In genomic region chr12:92186038-92186470, GRCh38 we compare ENCODE assay signal across 14 cellular contexts. TPM values are rescaled to one million over a fixed set of nuclear protein-coding genes. Genes with fewer than 3 reads are reported as not detected.
DNase-seq lines count a peak whose midpoint lies in the region; ATAC-seq and TF ChIP-seq lines count a peak whose summit lies in the region.
"Had no signal": no experiment of that assay in that cellular context is flagged by ENCODE, and none has a peak within 500 bp of the region (broad histone marks: within the 10 kb centered on the region; RNA-seq: fewer than 3 reads in every experiment).

No MANE protein-coding gene starts in this region.

- peaks cover 45% of the 10 kb centered on the region for H3K4me1 Mint-ChIP-seq in activated T-cell treated with anti-CD3 and anti-CD28 coated beads, Interleukin-2, amount 50 U/mL, for 4 hours (ENCODE audit: low read depth)
- peaks cover 30% of the 10 kb centered on the region for H3K4me1 Mint-ChIP-seq in activated T-helper 17 cell treated with anti-CD3 and anti-CD28 coated beads, Interleukin-2, amount 50 U/mL, for 72 hours

- no peaks in the 10 kb centered on the region for H4K20me1 ChIP-seq in PC-9 (ENCODE audit: insufficient read depth)

- H3F3A ChIP-seq in PC-9 (ENCODE audit: insufficient read depth, low read depth), result no peaks in the 10 kb centered on the region

- H3K4me3 Mint-ChIP-seq in activated T-cell treated with anti-CD3 and anti-CD28 coated beads, Interleukin-2, amount 50 U/mL, for 4 hours, result peak overlapping the region; percentile 56
- H3K4me3 Mint-ChIP-seq in activated T-helper 17 cell treated with anti-CD3 and anti-CD28 coated beads, Interleukin-2, amount 50 U/mL, for 72 hours, result peak overlapping the region; percentile 46

- CTCF ChIA-PET in PC-9 (lab: Charles Lee), result no interaction called here

- TF ChIP-seq CTCF in PC-9 (conservative IDR thresholded peaks at IDR 0.05) (no peak), gastrocnemius medialis (IDR thresholded peaks at IDR 0.05 in 4 of 5, conservative IDR thresholded peaks at IDR 0.05 in 1 of 5) (no peak)

- DNase-seq in activated T-cell treated with anti-CD3 and anti-CD28 coated beads, Interleukin-2, amount 50 U/mL, for 4 hours, result no peak
- no peak for DNase-seq in activated T-cell treated with anti-CD3 and anti-CD28 coated beads, Interleukin-2, amount 50 U/mL, for 1 hour
- no peak for DNase-seq in stimulated activated naive CD8-positive, alpha-beta T cell treated with anti-CD3 and anti-CD28 coated beads, Interleukin-15, Interleukin-2, amounts not matched to agents 100 U/mL and 50 U/mL, for 24 hours
- no peak for DNase-seq in PC-9
- DNase-seq in gastrocnemius medialis, result no peak
- DNase-seq: ACHN, amygdala, dermis blood vessel endothelial cell, DMS153, OCI-M1, upper lobe of right lung had no signal

- H3K9me2 ChIP-seq in PC-9 (ENCODE audit: insufficient read depth), result no peaks in the 10 kb centered on the region

- BruUV-seq in PC-9 (replicated peaks; lab: Mats Ljungman, UMichigan), result no TSS peak

- H3K79me2 ChIP-seq in PC-9 (ENCODE audit: low read depth), result no peaks in the 10 kb centered on the region

- 0 out of 2 replicates have a peak, but pooled peaks cover 9% of the 10 kb centered on the region for H3K9me3 ChIP-seq in PC-9 (ENCODE audit: insufficient read depth, low read depth)
- no peaks in the 10 kb centered on the region for H3K9me3 ChIP-seq in gastrocnemius medialis
- H3K9me3 ChIP-seq: upper lobe of right lung had no signal

- POLR2A ChIA-PET in PC-9 (lab: Charles Lee; ENCODE audit: unreplicated experiment), result no interaction called here

- H3K27ac ChIP-seq in PC-9 (no peak overlapping the region), gastrocnemius medialis (no peak overlapping the region)
- H3K27ac ChIP-seq: upper lobe of right lung had no signal

- ATAC-seq in activated T-cell treated with anti-CD3 and anti-CD28 coated beads, Interleukin-2, amount 50 U/mL, for 4 hours, result no peak
- peak; percentile 41 for ATAC-seq in HG02885 (IDR thresholded peaks at IDR 0.05; ENCODE audit: poor library complexity, unreplicated experiment)
- peak; percentile 30 for ATAC-seq in activated T-helper 17 cell treated with anti-CD3 and anti-CD28 coated beads, Interleukin-2, amount 50 U/mL, for 72 hours (replicated peaks)
- peak; percentile 33 for ATAC-seq in stimulated activated naive CD8-positive, alpha-beta T cell treated with anti-CD3 and anti-CD28 coated beads, Interleukin-15, Interleukin-2, amounts not matched to agents 100 U/mL and 50 U/mL, for 24 hours
- ATAC-seq in gastrocnemius medialis, result no peak
- no peak for ATAC-seq in HG03097 (IDR thresholded peaks at IDR 0.05; ENCODE audit: low FRiP score, unreplicated experiment)
- ATAC-seq: upper lobe of right lung had no signal

- intact Hi-C loops in PC-9 (cut with micrococcal nuclease; ENCODE audit: unreplicated experiment) (no loop called here), gastrocnemius medialis (cut with DNase I; ENCODE audit: low total_unique reads) (no loop called here)

- in situ Hi-C loops in gastrocnemius medialis (cut with MboI; ENCODE audit: low sequenced_read_pairs in 4 of 4), result no loop called here

- peaks cover 5% of the 10 kb centered on the region for H3K9me3 Mint-ChIP-seq in activated T-cell treated with anti-CD3 and anti-CD28 coated beads, Interleukin-2, amount 50 U/mL, for 4 hours
- H3K9me3 Mint-ChIP-seq in activated T-helper 17 cell treated with anti-CD3 and anti-CD28 coated beads, Interleukin-2, amount 50 U/mL, for 72 hours, result no peaks in the 10 kb centered on the region

- H3K36me3 ChIP-seq in PC-9 (ENCODE audit: low read depth) (no peaks in the 10 kb centered on the region), gastrocnemius medialis (no peaks in the 10 kb centered on the region)
- H3K36me3 ChIP-seq: upper lobe of right lung had no signal

- H3K36me3 Mint-ChIP-seq in activated T-cell treated with anti-CD3 and anti-CD28 coated beads, Interleukin-2, amount 50 U/mL, for 4 hours (ENCODE audit: insufficient read depth), result peaks cover 2% of the 10 kb centered on the region
- H3K36me3 Mint-ChIP-seq in activated T-helper 17 cell treated with anti-CD3 and anti-CD28 coated beads, Interleukin-2, amount 50 U/mL, for 72 hours (ENCODE audit: low read depth), result no peaks in the 10 kb centered on the region

- no peak for TF ChIP-seq POLR2A in gastrocnemius medialis (IDR thresholded peaks at IDR 0.05)

- no peaks in the 10 kb centered on the region for H3K27me3 Mint-ChIP-seq in activated T-cell treated with anti-CD3 and anti-CD28 coated beads, Interleukin-2, amount 50 U/mL, for 4 hours (ENCODE audit: low read depth)
- no peaks in the 10 kb centered on the region for H3K27me3 Mint-ChIP-seq in activated T-helper 17 cell treated with anti-CD3 and anti-CD28 coated beads, Interleukin-2, amount 50 U/mL, for 72 hours

- H3K4me1 ChIP-seq in PC-9 (replicated peaks; ENCODE audit: insufficient read depth) (0 out of 2 replicates have a peak, but pooled peaks cover 4% of the 10 kb centered on the region), gastrocnemius medialis (no peaks in the 10 kb centered on the region)
- H3K4me1 ChIP-seq: upper lobe of right lung had no signal

- peak overlapping the region; percentile 56 for H3K27ac Mint-ChIP-seq in activated T-helper 17 cell treated with anti-CD3 and anti-CD28 coated beads, Interleukin-2, amount 50 U/mL, for 72 hours

- H3K4me2 ChIP-seq in PC-9, result no peak overlapping the region

- no peaks in the 10 kb centered on the region for H3K27me3 ChIP-seq in PC-9 (ENCODE audit: insufficient read depth, low read depth)
- no peaks in the 10 kb centered on the region for H3K27me3 ChIP-seq in gastrocnemius medialis
- H3K27me3 ChIP-seq: upper lobe of right lung had no signal

- H2AFZ ChIP-seq in PC-9, result no peak overlapping the region

- no peak overlapping the region for H3K4me3 ChIP-seq in PC-9
- no peak overlapping the region for H3K4me3 ChIP-seq in gastrocnemius medialis
- H3K4me3 ChIP-seq: upper lobe of right lung had no signal

RNA-seq across cellular contexts. Expression of gene BTG1, which starts 40.4 kb away (rescaled TPM):
- 100 to 1,000 TPM; 119 to 204 (median 130) TPM for total RNA-seq in activated T-cell treated with anti-CD3 and anti-CD28 coated beads, Interleukin-2, amount 50 U/mL, for 4 hours
- total RNA-seq in activated T-helper 17 cell treated with anti-CD3 and anti-CD28 coated beads, Interleukin-2, amount 50 U/mL, for 72 hours, result 100 to 1,000 TPM; 131 to 648 TPM
- 72.4 and 111 TPM in 2 replicates for total RNA-seq in PC-9 (2021)
- total RNA-seq in gastrocnemius medialis, result 10 to 100 TPM; 12.5 to 33.1 (median 16.5) TPM

Comparison
In these comparisons a context has a peak if more than half of its experiments do, and no peak if none do; other contexts are left out.
1. ATAC-seq: peak in HG02885 (single experiment), activated T-helper 17 cell treated with anti-CD3 and anti-CD28 coated beads, Interleukin-2, amount 50 U/mL, for 72 hours (single experiment) and stimulated activated naive CD8-positive, alpha-beta T cell treated with anti-CD3 and anti-CD28 coated beads, Interleukin-15, Interleukin-2, amounts not matched to agents 100 U/mL and 50 U/mL, for 24 hours (single experiment); none in activated T-cell treated with anti-CD3 and anti-CD28 coated beads, Interleukin-2, amount 50 U/mL, for 4 hours (0 of 2), gastrocnemius medialis (0 of 2) and HG03097 (single experiment).